9 cellular contexts compared by ENCODE assay signal in genomic region chr7:37510043-37510634, GRCh38.
DNase-seq lines count a peak whose midpoint lies in the region; ATAC-seq lines count a peak whose summit lies in the region.
"Had no signal": no experiment of that assay in that cellular context is flagged by ENCODE, and none has a peak within 500 bp of the region (broad histone marks: within the 10 kb centered on the region; RNA-seq: fewer than 3 reads in every experiment).

No MANE protein-coding gene starts in this region.

- H3K36me3 Mint-ChIP-seq in activated T-helper 17 cell treated with anti-CD3 and anti-CD28 coated beads, Interleukin-2, amount 50 U/mL, for 72 hours (ENCODE audit: low read depth), result no peaks in the 10 kb centered on the region

- H3K36me3 ChIP-seq in MG63, result no peaks in the 10 kb centered on the region
- H3K36me3 ChIP-seq: SJCRH30 had no signal

- H3K4me1 Mint-ChIP-seq in activated T-helper 17 cell treated with anti-CD3 and anti-CD28 coated beads, Interleukin-2, amount 50 U/mL, for 72 hours, result no peaks in the 10 kb centered on the region

- intact Hi-C loops in left colon (cut with DNase I, micrococcal nuclease), result no loop called here

- peak; percentile 4 for DNase-seq in DMS153 treated with DMSO at 0.1 percent for 48 hours (lab: John Stamatoyannopoulos, UW; ENCODE audit: unreplicated experiment)
- no peak for DNase-seq in DMS153 (lab: John Stamatoyannopoulos, UW)
- peak; percentile 19 for DNase-seq in HuH-7 (ENCODE audit: low spot score)
- no peak for DNase-seq in left colon
- DNase-seq in MG63, result no peak
- DNase-seq in T-helper 9 cell, result no peak

- no peak overlapping the region for H3K4me3 Mint-ChIP-seq in activated T-helper 17 cell treated with anti-CD3 and anti-CD28 coated beads, Interleukin-2, amount 50 U/mL, for 72 hours

- H3K9me3 Mint-ChIP-seq in activated T-helper 17 cell treated with anti-CD3 and anti-CD28 coated beads, Interleukin-2, amount 50 U/mL, for 72 hours, result no peaks in the 10 kb centered on the region

- ATAC-seq in activated T-helper 17 cell treated with anti-CD3 and anti-CD28 coated beads, Interleukin-2, amount 50 U/mL, for 72 hours (replicated peaks), result peak; percentile 57
- ATAC-seq in left colon, result peak; percentile 47
- no peak for ATAC-seq in GM21360 (IDR thresholded peaks at IDR 0.05; ENCODE audit: unreplicated experiment)

- H3K27me3 Mint-ChIP-seq in activated T-helper 17 cell treated with anti-CD3 and anti-CD28 coated beads, Interleukin-2, amount 50 U/mL, for 72 hours, result peaks cover 9% of the 10 kb centered on the region

- no peaks in the 10 kb centered on the region for H3K9me3 ChIP-seq in MG63
- H3K9me3 ChIP-seq: SJCRH30 had no signal

- no peak overlapping the region for H3K27ac Mint-ChIP-seq in activated T-helper 17 cell treated with anti-CD3 and anti-CD28 coated beads, Interleukin-2, amount 50 U/mL, for 72 hours

- no peak overlapping the region for H3K4me3 ChIP-seq in MG63
- H3K4me3 ChIP-seq: SJCRH30 had no signal

- H3K27me3 ChIP-seq in MG63, result no peaks in the 10 kb centered on the region
- H3K27me3 ChIP-seq: SJCRH30 had no signal

Comparison
In these comparisons a context has a peak if more than half of its experiments do, and no peak if none do; other contexts are left out.
1. DNase-seq: peak in DMS153 treated with DMSO at 0.1 percent for 48 hours (single experiment) and HuH-7 (single experiment); none in DMS153 (single experiment), left colon (0 of 2), MG63 (single experiment) and T-helper 9 cell (single experiment).